ENCODE assay signal across 24 cellular contexts in genomic region chr12:57188090-57188425, GRCh38. TPM values are rescaled to one million over a fixed set of nuclear protein-coding genes. Genes with fewer than 3 reads are reported as not detected.
DNase-seq lines count a peak whose midpoint lies in the region; ATAC-seq, FAIRE-seq and TF ChIP-seq lines count a peak whose summit lies in the region.
"Had no signal": no experiment of that assay in that cellular context is flagged by ENCODE, and none has a peak within 500 bp of the region (broad histone marks: within the 10 kb centered on the region; RNA-seq: fewer than 3 reads in every experiment).

No MANE protein-coding gene starts in this region.

- WGBS in tibial nerve, 2 donors: 57 to 75% methylated on average over 8 of the region's 8 CpGs
- 77 to 88% methylated on average over 8 of the region's 8 CpGs for WGBS in pancreas, 2 donors
- WGBS in adrenal gland, 4 donors: 77 to 85% (median 84%) methylated on average over 5 to 8 of the region's 8 CpGs

- no peaks in the 10 kb centered on the region for H3K27me3 Mint-ChIP-seq in MCF 10A (ENCODE audit: insufficient read depth, unreplicated experiment)
- H3K27me3 Mint-ChIP-seq in T-helper 17 cell: no peaks in the 10 kb centered on the region
- H3K27me3 Mint-ChIP-seq: CD4-positive, CD25-positive, alpha-beta regulatory T cell had no signal

- no peak for TF ChIP-seq EP300 in tibial nerve (IDR thresholded peaks at IDR 0.05)

- TF ChIP-seq POLR2A in breast epithelium (IDR thresholded peaks at IDR 0.05): no peak
- no peak for TF ChIP-seq POLR2A in tibial nerve (IDR thresholded peaks at IDR 0.05)
- TF ChIP-seq POLR2A in adrenal gland (IDR thresholded peaks at IDR 0.05): no peak

- H3K36me3 Mint-ChIP-seq in MCF 10A (ENCODE audit: insufficient read depth, unreplicated experiment) (peaks cover 36% of the 10 kb centered on the region), T-helper 17 cell (ENCODE audit: low read depth) (peaks cover 3% of the 10 kb centered on the region)
- H3K36me3 Mint-ChIP-seq: CD4-positive, CD25-positive, alpha-beta regulatory T cell; CD8-positive, alpha-beta memory T cell had no signal

- no peaks in the 10 kb centered on the region for H3K4me1 ChIP-seq in breast epithelium
- H3K4me1 ChIP-seq in tibial nerve: peaks cover 0 to 6% (median 0%) of the 10 kb centered on the region in 4 donors
- no peaks in the 10 kb centered on the region for H3K4me1 ChIP-seq in pancreas
- no peaks in the 10 kb centered on the region for H3K4me1 ChIP-seq in adrenal gland (replicated peaks in 1 of 2)

- intact Hi-C loops in breast epithelium (cut with DNase I; ENCODE audit: low total_unique reads) (no loop called here), MCF 10A (cut with micrococcal nuclease) (no loop called here), pancreas (cut with DNase I) (no loop called here), adrenal gland (cut with DNase I) (loop anchor here in 1 of 2 donors (10.0 kb wide), 1 partner anchor 113 kb away; the partner anchor contains the start of gene NEMP1)

- no peak for TF ChIP-seq CTCF in breast epithelium (IDR thresholded peaks at IDR 0.05)
- TF ChIP-seq CTCF in MCF 10A (IDR thresholded peaks at IDR 0.05; ENCODE audit: unreplicated experiment): no peak
- no peak for TF ChIP-seq CTCF in epithelial cell of esophagus (IDR thresholded peaks at IDR 0.05; ENCODE audit: insufficient read depth, low read depth, low read length, missing control alignments)
- no peak for TF ChIP-seq CTCF in tibial nerve (IDR thresholded peaks at IDR 0.05)
- TF ChIP-seq CTCF in pancreas (IDR thresholded peaks at IDR 0.05): no peak
- no peak for TF ChIP-seq CTCF in adrenal gland (IDR thresholded peaks at IDR 0.05)

- H3K9me3 ChIP-seq in breast epithelium: no peaks in the 10 kb centered on the region
- H3K9me3 ChIP-seq in T-helper 17 cell (ENCODE audit: control insufficient read depth, low read length, poor library complexity, severe bottlenecking): no peaks in the 10 kb centered on the region
- H3K9me3 ChIP-seq in tibial nerve: no peaks in the 10 kb centered on the region
- H3K9me3 ChIP-seq in pancreas: no peaks in the 10 kb centered on the region
- no peaks in the 10 kb centered on the region for H3K9me3 ChIP-seq in adrenal gland (replicated peaks in 1 of 3)
- H3K9me3 ChIP-seq: BLaER1 treated with 17β-estradiol and CSF1 and Interleukin-3, amounts not matched to agents 10 nM and 100 nM had no signal

- DNase-seq in breast epithelium (ENCODE audit: low spot score in 2 of 2): peak in 1 of 2 donors; percentile 35
- DNase-seq in MCF 10A (ENCODE audit: unreplicated experiment): no peak
- DNase-seq in T-helper 17 cell: no peak
- DNase-seq in epithelial cell of esophagus (ENCODE audit: low read depth): peak; percentile 30
- DNase-seq in tibial nerve (ENCODE audit: low spot score in 2 of 2): no peak
- DNase-seq in pancreas: no peak
- no peak for DNase-seq in adrenal gland
- no peak for DNase-seq in HuH-7 (ENCODE audit: low spot score)
- DNase-seq: CD4-positive, CD25-positive, alpha-beta regulatory T cell; CD8-positive, alpha-beta memory T cell; COR-L47; DMS 273 treated with DMSO at 0.1 percent for 48 hours; DMS53; HCEC 1CT; HFFc6 had no signal

- H3K27ac ChIP-seq in breast epithelium (peak overlapping the region; percentile 40 to 64), tibial nerve (no peak overlapping the region), pancreas (no peak overlapping the region), adrenal gland (no peak overlapping the region)
- H3K27ac ChIP-seq: 22Rv1; BLaER1 treated with 17β-estradiol and CSF1 and Interleukin-3, amounts not matched to agents 10 nM and 100 nM had no signal

- POLR2A ChIA-PET in MCF 10A (lab: Yijun Ruan, JAX): interaction anchor here (1.1 to 1.7 kb wide), 3 partner anchors 18 to 101 kb away, joined by 3 to 7 read pairs (median 3); no protein-coding TSS in a partner anchor

- H3K4me1 Mint-ChIP-seq in MCF 10A (ENCODE audit: insufficient read depth, unreplicated experiment): peaks cover 3% of the 10 kb centered on the region
- peaks cover 3% of the 10 kb centered on the region for H3K4me1 Mint-ChIP-seq in T-helper 17 cell
- H3K4me1 Mint-ChIP-seq: CD8-positive, alpha-beta memory T cell had no signal

- no peaks in the 10 kb centered on the region for H3K9me3 Mint-ChIP-seq in MCF 10A (ENCODE audit: unreplicated experiment)
- H3K9me3 Mint-ChIP-seq: CD8-positive, alpha-beta memory T cell; GM23338; HFFc6 had no signal

- CTCF ChIA-PET in MCF 10A (lab: Yijun Ruan, JAX): interaction anchor here (0.5 to 4.0 kb wide), 11 partner anchors 9 to 564 kb away, joined by 3 to 30 read pairs (median 4); partner anchors contain the start of genes CDK4, HSD17B6 and LRP1

- BruUV-seq in MCF 10A (replicated peaks; lab: Mats Ljungman, UMichigan): no TSS peak

- H3K4me3 ChIP-seq in breast epithelium (no peak overlapping the region), epithelial cell of esophagus (ENCODE audit: low read length) (no peak overlapping the region), tibial nerve (no peak overlapping the region), pancreas (no peak overlapping the region), adrenal gland (no peak overlapping the region)
- H3K4me3 ChIP-seq: BLaER1 treated with 17β-estradiol and CSF1 and Interleukin-3, amounts not matched to agents 10 nM and 100 nM; GM23338 had no signal

- H3K27ac Mint-ChIP-seq in MCF 10A (ENCODE audit: low read depth, unreplicated experiment) (no peak overlapping the region), T-helper 17 cell (peak overlapping the region; percentile 27)
- H3K27ac Mint-ChIP-seq: CD8-positive, alpha-beta memory T cell; GM23338 had no signal

- H3K27me3 ChIP-seq in breast epithelium: no peaks in the 10 kb centered on the region
- no peaks in the 10 kb centered on the region for H3K27me3 ChIP-seq in tibial nerve
- no peaks in the 10 kb centered on the region for H3K27me3 ChIP-seq in pancreas
- H3K27me3 ChIP-seq in adrenal gland: no peaks in the 10 kb centered on the region
- H3K27me3 ChIP-seq: BLaER1 treated with 17β-estradiol and CSF1 and Interleukin-3, amounts not matched to agents 10 nM and 100 nM had no signal

- no peak for FAIRE-seq in pancreas (lab: Jason Lieb, UNC)
- FAIRE-seq: G401.6, GM18507, H54, HepG2 had no signal

- H3K4me3 Mint-ChIP-seq in MCF 10A (ENCODE audit: unreplicated experiment) (no peak overlapping the region), T-helper 17 cell (no peak overlapping the region)
- H3K4me3 Mint-ChIP-seq: CD4-positive, CD25-positive, alpha-beta regulatory T cell; CD8-positive, alpha-beta memory T cell; GM23338; HFFc6 had no signal

- ATAC-seq in T-helper 17 cell: no peak
- ATAC-seq in pancreas: no peak
- ATAC-seq: GM23338, HepG2 had no signal

- no peaks in the 10 kb centered on the region for H3K36me3 ChIP-seq in breast epithelium
- H3K36me3 ChIP-seq in tibial nerve: peaks cover 4 to 100% (median 16%) of the 10 kb centered on the region in 3 donors
- no peaks in the 10 kb centered on the region for H3K36me3 ChIP-seq in pancreas
- peaks cover 0 to 86% of the 10 kb centered on the region in 2 donors for H3K36me3 ChIP-seq in adrenal gland (replicated peaks in 1 of 2)

RNA-seq across cellular contexts. Expression of gene NXPH4, which starts 28.5 kb away (rescaled TPM):
- total RNA-seq in breast epithelium (under 1 TPM in 1 of 3 donors, not detected in 2; 0.33 TPM), MCF 10A (2022) (2.2 and 2.8 TPM in 2 replicates), T-helper 17 cell (not detected), tibial nerve (1 to 10 TPM in 1 of 4 donors, not detected in 3; 4.2 TPM), pancreas (1 to 10 TPM in 4 of 6 donors, under 1 TPM in 2; 0.37 to 3.3 (median 1.2) TPM), adrenal gland (1 to 10 TPM in 1 of 8 donors, under 1 TPM in 4, not detected in 3; 0.15 to 3.7 (median 0.42) TPM)
- polyA plus RNA-seq in pancreas (under 1 TPM; 0.28 to 0.38 TPM), adrenal gland (1 to 10 TPM in 2 of 3 donors, under 1 TPM in 1; 0.62 to 1.7 (median 1.2) TPM)
- total RNA-seq: HepG2 had no signal
- polyA plus RNA-seq: CD8-positive, alpha-beta memory T cell had no signal

RNA-seq across cellular contexts. Expression of gene LRP1-AS, which starts 40.6 kb away (rescaled TPM):
- total RNA-seq in breast epithelium (not detected), MCF 10A (2022) (not detected in 2 replicates), T-helper 17 cell (not detected), tibial nerve (not detected), pancreas (not detected), adrenal gland (not detected)
- polyA plus RNA-seq in pancreas (not detected), adrenal gland (not detected)
- total RNA-seq: A673; CD4-positive, CD25-positive, alpha-beta regulatory T cell; CD8-positive, alpha-beta memory T cell; GM23338; HepG2; HFFc6 had no signal
- polyA plus RNA-seq: AG04450; CD4-positive, CD25-positive, alpha-beta regulatory T cell; CD8-positive, alpha-beta memory T cell had no signal

RNA-seq across cellular contexts. Expression of gene SHMT2, which starts 41.5 kb away (rescaled TPM):
- total RNA-seq in breast epithelium (10 to 100 TPM; 37.9 to 63.3 (median 46.7) TPM), MCF 10A (2022) (375 and 421 TPM in 2 replicates), T-helper 17 cell (10 to 100 TPM; 28.8 to 36.9 TPM), tibial nerve (10 to 100 TPM; 18.4 to 77.3 (median 32.6) TPM), pancreas (100 to 1,000 TPM in 1 of 6 donors, 10 to 100 TPM in 5; 44.8 to 183 (median 63.9) TPM), adrenal gland (10 to 100 TPM; 57.0 to 94.7 (median 71.8) TPM)
- polyA plus RNA-seq in pancreas (10 to 100 TPM; 20.0 to 29.8 TPM), adrenal gland (10 to 100 TPM; 25.2 to 43.0 (median 29.0) TPM)

RNA-seq across cellular contexts. Expression of gene LRP1, which starts 59.8 kb away (rescaled TPM):
- 100 to 1,000 TPM; 102 to 894 (median 240) TPM for total RNA-seq in breast epithelium
- 18.9 and 25.3 TPM in 2 replicates for total RNA-seq in MCF 10A (2022)
- 10 to 100 TPM in 1 of 2 donors, 1 to 10 TPM in 1; 3.8 to 11.6 TPM for total RNA-seq in T-helper 17 cell
- 100 to 1,000 TPM; 410 to 653 (median 527) TPM for total RNA-seq in tibial nerve
- total RNA-seq in pancreas: 10 to 100 TPM; 19.2 to 89.4 (median 38.5) TPM
- polyA plus RNA-seq in pancreas: 10 to 100 TPM; 12.2 to 15.7 TPM
- 100 to 1,000 TPM; 126 to 307 (median 179) TPM for total RNA-seq in adrenal gland
- polyA plus RNA-seq in adrenal gland: 10 to 100 TPM; 21.2 to 81.0 (median 59.2) TPM

Comparison
In these comparisons a context has a peak if more than half of its experiments do, and no peak if none do; other contexts are left out.
1. H3K27ac ChIP-seq: peak in breast epithelium (2 of 2); none in tibial nerve (0 of 4), pancreas (0 of 4) and adrenal gland (0 of 5).